Comparison of ENCODE assay signal across 13 cellular contexts in the genomic region with DNA sequence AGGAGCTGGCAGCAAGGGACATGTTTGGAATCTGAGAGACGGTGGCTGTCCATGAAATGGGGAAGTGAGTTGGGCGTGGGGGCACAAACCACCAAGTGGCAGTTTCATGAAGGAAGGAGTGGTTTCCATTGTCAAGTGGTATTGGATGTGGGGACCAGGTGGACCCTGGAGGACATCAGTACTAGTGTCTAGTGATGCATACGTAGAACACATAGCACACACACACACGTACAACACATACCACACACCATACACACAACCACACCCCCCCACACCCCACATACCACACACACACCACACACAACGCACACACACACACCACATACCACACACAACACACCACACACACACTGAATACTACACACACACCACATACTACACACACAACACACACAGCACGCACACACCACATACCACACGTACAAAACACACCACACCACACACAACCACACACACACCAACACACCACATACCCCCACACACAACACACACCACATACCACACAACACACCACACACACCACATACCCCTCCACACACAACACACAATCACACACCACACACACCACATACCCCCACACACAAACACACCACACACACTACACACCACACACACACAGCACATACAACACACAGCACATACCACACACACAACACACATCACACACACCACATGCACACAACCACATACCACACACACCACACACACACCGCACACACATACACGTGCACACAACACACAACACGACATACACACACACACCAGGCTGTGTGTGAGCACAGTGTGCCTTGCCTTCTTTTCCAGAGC. TPM values are rescaled to one million over a fixed set of nuclear protein-coding genes. Genes with fewer than 3 reads are reported as not detected.
DNase-seq lines count a peak whose midpoint lies in the region; ATAC-seq, FAIRE-seq and TF ChIP-seq lines count a peak whose summit lies in the region.
"Had no signal": no experiment of that assay in that cellular context is flagged by ENCODE, and none has a peak within 500 bp of the region (broad histone marks: within the 10 kb centered on the region; RNA-seq: fewer than 3 reads in every experiment).

No MANE protein-coding gene starts in this region.

- no peak for TF ChIP-seq POLR2A in suprapubic skin (IDR thresholded peaks at IDR 0.05)

- H3K4me3 ChIP-seq in bronchial epithelial cell (ENCODE audit: low read depth, low read length) = no peak overlapping the region
- no peak overlapping the region for H3K4me3 ChIP-seq in suprapubic skin
- H3K4me3 ChIP-seq: uterus had no signal

- DNase-seq in activated CD8-positive, alpha-beta memory T cell treated with anti-CD3 and anti-CD28 coated beads, Interleukin-2, amount 10 ng/mL, durations not matched to agents 7 days and 5 days = peak; percentile 54
- DNase-seq in activated CD8-positive, alpha-beta memory T cell treated with anti-CD3 and anti-CD28 coated beads, Interleukin-2, amount 50 U/mL, for 48 hours = no peak
- DNase-seq in NAMALWA (ENCODE audit: low spot score) (peak; percentile 66), bronchial epithelial cell (ENCODE audit: low read depth) (no peak), suprapubic skin (ENCODE audit: low spot score in 2 of 2) (no peak), NCI-H774 (lab: John Stamatoyannopoulos, UW) (no peak), osteocyte (ENCODE audit: extremely low spot score, unreplicated experiment) (no peak)
- DNase-seq: effector CD8-positive, alpha-beta T cell; NCI-H524 treated with DMSO at 0.1 percent for 48 hours; uterus had no signal

- H3K27me3 ChIP-seq in bronchial epithelial cell (ENCODE audit: control insufficient read depth, insufficient read depth, low read length) = peaks cover 5% of the 10 kb centered on the region
- H3K27me3 ChIP-seq in suprapubic skin = no peaks in the 10 kb centered on the region
- H3K27me3 ChIP-seq: uterus had no signal

- FAIRE-seq in bronchial epithelial cell (lab: Jason Lieb, UNC) = peak; percentile 96
- FAIRE-seq: A204.1, keratinocyte had no signal

- H3K27me3 Mint-ChIP-seq in activated CD8-positive, alpha-beta memory T cell treated with anti-CD3 and anti-CD28 coated beads, Interleukin-2, amount 10 ng/mL, durations not matched to agents 7 days and 5 days = no peaks in the 10 kb centered on the region
- no peaks in the 10 kb centered on the region for H3K27me3 Mint-ChIP-seq in osteocyte (ENCODE audit: unreplicated experiment)

- H3K4me1 ChIP-seq in suprapubic skin = peaks cover 62% of the 10 kb centered on the region

- 80% methylated on average over 9 of the region's 10 CpGs for WGBS in suprapubic skin

- ATAC-seq in activated CD8-positive, alpha-beta memory T cell treated with anti-CD3 and anti-CD28 coated beads, Interleukin-2, amount 10 ng/mL, durations not matched to agents 7 days and 5 days = no peak
- ATAC-seq in HG02571 (IDR thresholded peaks at IDR 0.05; ENCODE audit: unreplicated experiment) = no peak

- no peaks in the 10 kb centered on the region for H3K36me3 Mint-ChIP-seq in activated CD8-positive, alpha-beta memory T cell treated with anti-CD3 and anti-CD28 coated beads, Interleukin-2, amount 10 ng/mL, durations not matched to agents 7 days and 5 days
- H3K36me3 Mint-ChIP-seq in osteocyte (ENCODE audit: unreplicated experiment) = peaks cover 3% of the 10 kb centered on the region

- peaks cover 50% of the 10 kb centered on the region for H3K4me1 Mint-ChIP-seq in activated CD8-positive, alpha-beta memory T cell treated with anti-CD3 and anti-CD28 coated beads, Interleukin-2, amount 10 ng/mL, durations not matched to agents 7 days and 5 days
- H3K4me1 Mint-ChIP-seq in osteocyte (ENCODE audit: unreplicated experiment) = peaks cover 77% of the 10 kb centered on the region

- no peak overlapping the region for H3K4me3 Mint-ChIP-seq in activated CD8-positive, alpha-beta memory T cell treated with anti-CD3 and anti-CD28 coated beads, Interleukin-2, amount 10 ng/mL, durations not matched to agents 7 days and 5 days
- H3K4me3 Mint-ChIP-seq in osteocyte (ENCODE audit: unreplicated experiment) = no peak overlapping the region

- peak overlapping the region; percentile 75 for H3K27ac ChIP-seq in suprapubic skin
- H3K27ac ChIP-seq: uterus had no signal

- no peaks in the 10 kb centered on the region for H3K9me3 Mint-ChIP-seq in activated CD8-positive, alpha-beta memory T cell treated with anti-CD3 and anti-CD28 coated beads, Interleukin-2, amount 10 ng/mL, durations not matched to agents 7 days and 5 days (ENCODE audit: low read depth)
- no peaks in the 10 kb centered on the region for H3K9me3 Mint-ChIP-seq in osteocyte (ENCODE audit: unreplicated experiment)

- TF ChIP-seq CTCF in bronchial epithelial cell (IDR thresholded peaks at IDR 0.05; ENCODE audit: insufficient read depth, low read length, severe bottlenecking) = no peak
- no peak for TF ChIP-seq CTCF in suprapubic skin (IDR thresholded peaks at IDR 0.05)
- TF ChIP-seq CTCF in osteocyte (IDR thresholded peaks at IDR 0.05) = no peak

- no peak for TF ChIP-seq EP300 in suprapubic skin (IDR thresholded peaks at IDR 0.05)

- H3K9me3 ChIP-seq in suprapubic skin = no peaks in the 10 kb centered on the region
- H3K9me3 ChIP-seq: uterus had no signal

- CTCF ChIA-PET in activated CD8-positive, alpha-beta memory T cell treated with anti-CD3 and anti-CD28 coated beads, Interleukin-2, amount 10 ng/mL, durations not matched to agents 7 days and 5 days (lab: Charles Lee) = interaction anchor here (1.2 kb wide), 1 partner anchor 18 kb away, joined by 7 read pairs; no protein-coding TSS in a partner anchor

- no peaks in the 10 kb centered on the region for H3K36me3 ChIP-seq in bronchial epithelial cell (ENCODE audit: control insufficient read depth, insufficient read depth, low read length)
- no peaks in the 10 kb centered on the region for H3K36me3 ChIP-seq in suprapubic skin
- H3K36me3 ChIP-seq: uterus had no signal

- peak overlapping the region; percentile 91 for H3K27ac Mint-ChIP-seq in activated CD8-positive, alpha-beta memory T cell treated with anti-CD3 and anti-CD28 coated beads, Interleukin-2, amount 10 ng/mL, durations not matched to agents 7 days and 5 days
- no peak overlapping the region for H3K27ac Mint-ChIP-seq in osteocyte (ENCODE audit: unreplicated experiment)

RNA-seq across cellular contexts. Expression of gene GSE1, which starts 41.1 kb away (rescaled TPM):
- 10 to 100 TPM; 43.1 to 55.1 TPM for total RNA-seq in activated CD8-positive, alpha-beta memory T cell treated with anti-CD3 and anti-CD28 coated beads, Interleukin-2, amount 10 ng/mL, durations not matched to agents 7 days and 5 days
- total RNA-seq in bronchial epithelial cell (12.9 and 25.5 TPM in 2 replicates), suprapubic skin (100 to 1,000 TPM in 2 of 4 donors, 10 to 100 TPM in 2; 46.7 to 144 (median 96.9) TPM), osteocyte (57.3 and 64.1 TPM in 2 replicates)

Comparison
In these comparisons a context has a peak if more than half of its experiments do, and no peak if none do; other contexts are left out.
1. DNase-seq: peak in activated CD8-positive, alpha-beta memory T cell treated with anti-CD3 and anti-CD28 coated beads, Interleukin-2, amount 10 ng/mL, durations not matched to agents 7 days and 5 days (single experiment) and NAMALWA (single experiment); none in activated CD8-positive, alpha-beta memory T cell treated with anti-CD3 and anti-CD28 coated beads, Interleukin-2, amount 50 U/mL, for 48 hours (single experiment), bronchial epithelial cell (single experiment), suprapubic skin (0 of 2), NCI-H774 (single experiment) and osteocyte (single experiment).